Comparison of ENCODE assay signal across 8 cellular contexts in genomic region chr13:41008349-41008980, GRCh38.
A peak's percentile ranks its signal among the peaks of the same experiment; 100 is the strongest.
DNase-seq lines count a peak whose midpoint lies in the region; ATAC-seq lines count a peak whose summit lies in the region.

No MANE protein-coding gene starts in this region.

- DNase-seq in GM04503 (ENCODE audit: low read depth): peak; percentile 19
- DNase-seq in LoVo (ENCODE audit: low spot score): peak; percentile 50
- peak; percentile 76 for DNase-seq in amniotic epithelial cell (ENCODE audit: low read depth)
- DNase-seq in non-pigmented ciliary epithelial cell (ENCODE audit: low read depth): peak; percentile 27
- DNase-seq in NCI-H69 (lab: John Stamatoyannopoulos, UW): no peak
- DNase-seq in Kasumi-1 (lab: John Stamatoyannopoulos, UW): no peak
- DNase-seq in NCI-H446 treated with DMSO at 0.1 percent for 48 hours (lab: John Stamatoyannopoulos, UW): no peak

- ATAC-seq in GM21390 (IDR thresholded peaks at IDR 0.05; ENCODE audit: unreplicated experiment): no peak

Comparison
In these comparisons a context has a peak if more than half of its experiments do, and no peak if none do; other contexts are left out.
1. DNase-seq: peak in GM04503 (single experiment), LoVo (single experiment), amniotic epithelial cell (single experiment) and non-pigmented ciliary epithelial cell (single experiment); none in NCI-H69 (single experiment), Kasumi-1 (0 of 2) and NCI-H446 treated with DMSO at 0.1 percent for 48 hours (single experiment).